ENCODE assay signal across 9 cellular contexts in genomic region chr18:3794537-3795348, GRCh38.
DNase-seq lines count a peak whose midpoint lies in the region; ATAC-seq and TF ChIP-seq lines count a peak whose summit lies in the region.
"Had no signal": no experiment of that assay in that cellular context is flagged by ENCODE, and none has a peak within 500 bp of the region (broad histone marks: within the 10 kb centered on the region; RNA-seq: fewer than 3 reads in every experiment).

No MANE protein-coding gene starts in this region.

- 0 out of 2 replicates have a peak overlapping the region, but pooled peaks have one; percentile 26 for H3K4me2 ChIP-seq in GM23338
- no peak overlapping the region for H3K4me2 ChIP-seq in OCI-LY1 (ENCODE audit: low read length)
- no peak overlapping the region for H3K4me2 ChIP-seq in osteoblast (ENCODE audit: insufficient read depth, low read length)

- H3K79me2 ChIP-seq in GM23338 (replicated peaks; ENCODE audit: insufficient read depth) (no peaks in the 10 kb centered on the region), OCI-LY1 (ENCODE audit: insufficient read depth, low read length) (no peaks in the 10 kb centered on the region), osteoblast (ENCODE audit: insufficient read depth, low read length) (no peaks in the 10 kb centered on the region)

- H4K20me1 ChIP-seq in GM23338 (replicated peaks; ENCODE audit: insufficient read depth) (no peaks in the 10 kb centered on the region), OCI-LY1 (ENCODE audit: insufficient read depth, low read length) (no peaks in the 10 kb centered on the region), osteoblast (ENCODE audit: insufficient read depth, low read length) (no peaks in the 10 kb centered on the region)

- H3K36me3 Mint-ChIP-seq in GM23338 (ENCODE audit: low read depth): no peaks in the 10 kb centered on the region

- no peak overlapping the region for H3K9ac ChIP-seq in OCI-LY1 (ENCODE audit: low read length)

- H3K27ac Mint-ChIP-seq in GM23338: no peak overlapping the region

- no peaks in the 10 kb centered on the region for H3K36me3 ChIP-seq in GM23338 (ENCODE audit: insufficient read depth)
- no peaks in the 10 kb centered on the region for H3K36me3 ChIP-seq in OCI-LY1 (ENCODE audit: insufficient read depth, low read length)
- no peaks in the 10 kb centered on the region for H3K36me3 ChIP-seq in osteoblast (ENCODE audit: insufficient read depth, low read length)

- H3K4me3 ChIP-seq in GM23338: no peak overlapping the region
- H3K4me3 ChIP-seq in OCI-LY1 (ENCODE audit: low read depth, low read length, poor library complexity, severe bottlenecking): no peak overlapping the region
- no peak overlapping the region for H3K4me3 ChIP-seq in osteoblast (ENCODE audit: insufficient read depth, low read length)

- H3K27ac ChIP-seq in GM23338 (ENCODE audit: low read depth): no peak overlapping the region
- H3K27ac ChIP-seq in OCI-LY1 (ENCODE audit: low read depth, low read length, poor library complexity, severe bottlenecking): no peak overlapping the region
- peak overlapping the region; percentile 41 for H3K27ac ChIP-seq in osteoblast (ENCODE audit: low read depth, low read length)

- H3K9me3 ChIP-seq in OCI-LY1 (ENCODE audit: low read length): no peaks in the 10 kb centered on the region
- no peaks in the 10 kb centered on the region for H3K9me3 ChIP-seq in osteoblast (ENCODE audit: low read depth, low read length)

- TF ChIP-seq CTCF in GM23338 (conservative IDR thresholded peaks at IDR 0.05; ENCODE audit: low read depth in 2 of 2) (no peak), OCI-LY1 (IDR thresholded peaks at IDR 0.05; ENCODE audit: low read length) (peak; percentile 10; the same call in 1 of the 2 replicates), osteoblast (IDR thresholded peaks at IDR 0.05; ENCODE audit: extremely low read depth, low read depth, low read length) (no peak)

- no peaks in the 10 kb centered on the region for H3K9me3 Mint-ChIP-seq in GM23338

- H3K27me3 ChIP-seq in GM23338 (ENCODE audit: insufficient read depth) (no peaks in the 10 kb centered on the region), OCI-LY1 (ENCODE audit: insufficient read depth, low read length) (no peaks in the 10 kb centered on the region), osteoblast (ENCODE audit: insufficient read depth, low read length) (no peaks in the 10 kb centered on the region)

- H2AFZ ChIP-seq in GM23338: no peak overlapping the region
- no peak overlapping the region for H2AFZ ChIP-seq in OCI-LY1 (ENCODE audit: low read length)
- H2AFZ ChIP-seq in osteoblast (ENCODE audit: low read length): no peak overlapping the region

- H3F3A ChIP-seq in GM23338 (replicated peaks; ENCODE audit: low read depth) (no peaks in the 10 kb centered on the region), OCI-LY1 (ENCODE audit: insufficient read depth, low read length) (no peaks in the 10 kb centered on the region)

- DNase-seq in GM23338 (ENCODE audit: low spot score) (peak; percentile 34), dermis microvascular lymphatic vessel endothelial cell (ENCODE audit: low read depth in 2 of 2) (peak; percentile 78 to 93), osteoblast (ENCODE audit: insufficient read length, low spot score, missing footprints) (no peak), NK-92 (lab: John Stamatoyannopoulos, UW; ENCODE audit: unreplicated experiment) (no peak)
- DNase-seq: activated gamma-delta T cell; stimulated activated CD4-positive, alpha-beta T cell treated with anti-CD3 and anti-CD28 coated beads, Interleukin-1b, Interleukin-23, amount 100 ng/mL, for 48 hours had no signal

- peaks cover 7% of the 10 kb centered on the region; the same call in 1 of the 2 replicates for H3K4me1 ChIP-seq in GM23338 (ENCODE audit: insufficient read depth)
- H3K4me1 ChIP-seq in OCI-LY1 (ENCODE audit: insufficient read depth, low read length, severe bottlenecking): no peaks in the 10 kb centered on the region
- H3K4me1 ChIP-seq in osteoblast (ENCODE audit: insufficient read depth, low read length): no peaks in the 10 kb centered on the region

- H3K9me2 ChIP-seq in GM23338 (ENCODE audit: insufficient read depth) (no peaks in the 10 kb centered on the region), OCI-LY1 (ENCODE audit: low read depth, low read length) (no peaks in the 10 kb centered on the region)

- no peak for ATAC-seq in GM23338
- no peak for ATAC-seq in HG02852 (IDR thresholded peaks at IDR 0.05; ENCODE audit: unreplicated experiment)
- no peak for ATAC-seq in GM18909 (IDR thresholded peaks at IDR 0.05; ENCODE audit: poor library complexity, unreplicated experiment)

- no peak overlapping the region for H3K4me3 Mint-ChIP-seq in GM23338

- H3K4me1 Mint-ChIP-seq in GM23338: peaks cover 13% of the 10 kb centered on the region

- peaks cover 5% of the 10 kb centered on the region for H3K27me3 Mint-ChIP-seq in GM23338 (ENCODE audit: insufficient read depth, low read depth, poor library complexity)

TF ChIP-seq in GM23338, 12 proteins besides CTCF, POLR2A, EP300 and RAD21 (continues in another document):
- TF ChIP-seq REST (IDR thresholded peaks at IDR 0.05; ENCODE audit: unreplicated experiment): no peak

Comparison
In these comparisons a context has a peak if more than half of its experiments do, and no peak if none do; other contexts are left out.
1. DNase-seq: peak in GM23338 (single experiment) and dermis microvascular lymphatic vessel endothelial cell (2 of 2); none in osteoblast (single experiment) and NK-92 (single experiment).